22 cellular contexts compared by ENCODE assay signal in the genomic region with DNA sequence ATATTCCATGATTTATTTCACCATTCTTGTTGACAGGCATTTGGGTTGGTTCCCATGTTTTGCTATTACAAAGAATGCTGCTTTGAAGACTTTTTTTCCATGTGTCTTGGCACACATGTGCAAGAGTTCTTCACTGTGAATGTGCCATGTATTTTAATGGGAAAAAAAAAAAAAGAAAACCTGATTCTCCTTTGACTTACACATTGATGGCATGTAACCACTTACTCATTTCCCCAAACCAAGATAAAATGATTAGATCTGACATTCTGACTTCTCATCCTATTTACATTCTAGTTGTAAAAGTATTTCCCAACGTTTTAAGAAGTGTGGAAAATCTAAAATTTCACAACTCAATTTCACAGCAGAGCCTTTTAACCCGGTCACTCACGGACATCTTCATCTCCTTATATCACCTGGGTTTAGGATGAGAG. TPM values are rescaled to one million over a fixed set of nuclear protein-coding genes. Genes with fewer than 3 reads are reported as not detected.
DNase-seq lines count a peak whose midpoint lies in the region; ATAC-seq and TF ChIP-seq lines count a peak whose summit lies in the region.
"Had no signal": no experiment of that assay in that cellular context is flagged by ENCODE, and none has a peak within 500 bp of the region (broad histone marks: within the 10 kb centered on the region; RNA-seq: fewer than 3 reads in every experiment).

No MANE protein-coding gene starts in this region.

- H3K14ac ChIP-seq in mesenchymal stem cell (ENCODE audit: low read length in 2 of 2), result no peak overlapping the region

- H3K36me3 ChIP-seq in mesenchymal stem cell (ENCODE audit: control insufficient read depth in 1 of 2, insufficient read depth in 2 of 2, low read depth in 1 of 2, low read length in 2 of 2) (no peaks in the 10 kb centered on the region), aorta (ENCODE audit: control insufficient read depth in 1 of 2, insufficient read depth in 2 of 2, low read length in 1 of 2) (no peaks in the 10 kb centered on the region)
- H3K36me3 ChIP-seq: prostate gland, vagina had no signal

- H3K18ac ChIP-seq in mesenchymal stem cell (ENCODE audit: low read depth in 1 of 2, low read length in 2 of 2), result no peak overlapping the region

- H2AFZ ChIP-seq in mesenchymal stem cell (ENCODE audit: low read depth, low read length), result no peak overlapping the region

- H2BK5ac ChIP-seq in mesenchymal stem cell (ENCODE audit: low read depth, low read length, poor library complexity, severe bottlenecking), result no peak overlapping the region

- no peak overlapping the region for H3K9ac ChIP-seq in mesenchymal stem cell (ENCODE audit: low read length)

- no peak overlapping the region for H2AK5ac ChIP-seq in mesenchymal stem cell (ENCODE audit: low read length, severe bottlenecking)

- H3K4ac ChIP-seq in mesenchymal stem cell (ENCODE audit: low read depth in 1 of 2, low read length in 2 of 2), result no peak overlapping the region

- H2BK12ac ChIP-seq in mesenchymal stem cell (ENCODE audit: low read length in 2 of 2), result no peak overlapping the region

- H3K9me3 ChIP-seq in mesenchymal stem cell (ENCODE audit: control insufficient read depth, low read length), result no peaks in the 10 kb centered on the region
- no peaks in the 10 kb centered on the region for H3K9me3 ChIP-seq in aorta (ENCODE audit: control insufficient read depth, low read length)
- H3K9me3 ChIP-seq: prostate gland, vagina had no signal

- H3K27me3 ChIP-seq in mesenchymal stem cell (ENCODE audit: control insufficient read depth in 1 of 2, insufficient read depth in 1 of 2, low read length in 2 of 2) (no peaks in the 10 kb centered on the region), aorta (ENCODE audit: control insufficient read depth in 1 of 2, insufficient read depth in 2 of 2, low read length in 1 of 2) (no peaks in the 10 kb centered on the region)
- H3K27me3 ChIP-seq: vagina had no signal

- no peak overlapping the region for H2BK120ac ChIP-seq in mesenchymal stem cell (ENCODE audit: low read depth, low read length)

- H3K23ac ChIP-seq in mesenchymal stem cell (ENCODE audit: low read length in 2 of 2), result no peak overlapping the region

- no peak overlapping the region for H4K8ac ChIP-seq in mesenchymal stem cell (ENCODE audit: low read length)

- H2BK15ac ChIP-seq in mesenchymal stem cell (ENCODE audit: low read depth, poor library complexity, severe bottlenecking), result no peak overlapping the region

- H4K91ac ChIP-seq in mesenchymal stem cell (ENCODE audit: low read length), result no peak overlapping the region

- ATAC-seq in aorta (ENCODE audit: low FRiP score), result no peak
- ATAC-seq: T-helper 17 cell had no signal

- H3K4me2 ChIP-seq in mesenchymal stem cell (ENCODE audit: low read length, poor library complexity, severe bottlenecking), result no peak overlapping the region

- intact Hi-C loops in aorta (cut with DNase I), result loop anchor here (2.0 to 10.0 kb wide), 3 partner anchors 19 to 113 kb away; a partner anchor contains a TSS

- peaks cover 12% of the 10 kb centered on the region for H3K79me1 ChIP-seq in mesenchymal stem cell (replicated peaks; ENCODE audit: low read length, poor library complexity, severe bottlenecking)

- CTCF ChIA-PET in AG04449 (lab: Yijun Ruan, JAX), result no interaction called here

- DNase-seq in AG04449 (ENCODE audit: low read depth, low spot score), result peak; percentile 40
- DNase-seq in NCI-H226, result peak; percentile 85
- peak; percentile 89 for DNase-seq in choroid plexus epithelial cell (ENCODE audit: low read depth)
- DNase-seq in mesenchymal stem cell, result peak; percentile 45
- no peak for DNase-seq in NCI-H2171 treated with DMSO at 0.1 percent for 48 hours (lab: John Stamatoyannopoulos, UW)
- DNase-seq in hippocampal formation (lab: John Stamatoyannopoulos, UW), result no peak
- DNase-seq in NCI-H146 (lab: John Stamatoyannopoulos, UW), result no peak
- no peak for DNase-seq in aorta
- DNase-seq: ACHN; activated gamma-delta T cell; amniotic stem cell; CD4-positive, CD25-positive, alpha-beta regulatory T cell; Karpas-422; left cardiac atrium; midbrain; NCI-H1105; NCI-H774; stimulated activated CD4-positive, alpha-beta T cell treated with anti-CD3 and anti-CD28 coated beads, Interleukin-4, amount 100 ng/mL, for 4 hours; T-helper 17 cell had no signal

- POLR2A ChIA-PET in AG04449 (lab: Yijun Ruan, JAX), result no interaction called here

- TF ChIP-seq CTCF in AG04449 (IDR thresholded peaks at IDR 0.05; ENCODE audit: insufficient read depth, low read length, missing control alignments), result no peak
- TF ChIP-seq CTCF in choroid plexus epithelial cell (conservative IDR thresholded peaks at IDR 0.05; ENCODE audit: low read depth, low read length), result no peak

- WGBS in mesenchymal stem cell, result no CpG with 5 or more reads among the region's 3 CpGs
- WGBS in aorta, 2 donors, result 55 to 59% methylated on average over 3 of the region's 3 CpGs

- no peaks in the 10 kb centered on the region for H3K4me1 ChIP-seq in mesenchymal stem cell (ENCODE audit: control insufficient read depth, insufficient read depth, low read depth, low read length)
- peaks cover 0 to 2% of the 10 kb centered on the region in 2 donors for H3K4me1 ChIP-seq in aorta (ENCODE audit: control insufficient read depth in 1 of 2, insufficient read depth in 2 of 2, low read length in 2 of 2)
- H3K4me1 ChIP-seq: prostate gland, vagina had no signal

- H3K4me3 ChIP-seq in AG04449 (ENCODE audit: low read depth, low read length) (no peak overlapping the region), choroid plexus epithelial cell (ENCODE audit: low read depth, low read length) (no peak overlapping the region), mesenchymal stem cell (ENCODE audit: insufficient read depth in 1 of 2, low read depth in 1 of 2, low read length in 2 of 2) (no peak overlapping the region), aorta (ENCODE audit: low read length in 2 of 2) (no peak overlapping the region)
- H3K4me3 ChIP-seq: prostate gland, vagina had no signal

- no peak overlapping the region for H3K27ac ChIP-seq in mesenchymal stem cell (ENCODE audit: low read length, poor library complexity, severe bottlenecking)
- H3K27ac ChIP-seq in aorta (ENCODE audit: low read depth in 1 of 2, low read length in 2 of 2), result no peak overlapping the region
- H3K27ac ChIP-seq: prostate gland, vagina had no signal

RNA-seq across cellular contexts. Expression of a gene that starts 4.4 kb away (rescaled TPM):
- 39.1 TPM for polyA plus RNA-seq in mesenchymal stem cell (2013, experiment 1 of 2)
- polyA plus RNA-seq in mesenchymal stem cell (2013, experiment 2 of 2), result 39.0 TPM
- 10 to 100 TPM; 21.2 to 28.4 TPM for total RNA-seq in aorta
- 10 to 100 TPM; 22.7 to 25.4 TPM for polyA plus RNA-seq in aorta
- total RNA-seq: CD4-positive, CD25-positive, alpha-beta regulatory T cell; OCI-LY7; T-helper 17 cell had no signal
- polyA plus RNA-seq: CD4-positive, CD25-positive, alpha-beta regulatory T cell had no signal

Comparison
In these comparisons a context has a peak if more than half of its experiments do, and no peak if none do; other contexts are left out.
1. DNase-seq: peak in AG04449 (single experiment), NCI-H226 (single experiment), choroid plexus epithelial cell (single experiment) and mesenchymal stem cell (single experiment); none in NCI-H2171 treated with DMSO at 0.1 percent for 48 hours (single experiment), hippocampal formation (0 of 2), NCI-H146 (single experiment) and aorta (0 of 2).